ENCODE assay signal across 29 cellular contexts in genomic region chrX:1006156-1006730, GRCh38.
"Had no signal": no experiment of that assay in that cellular context is flagged by ENCODE, and none has a peak within 500 bp of the region (broad histone marks: within the 10 kb centered on the region; RNA-seq: fewer than 3 reads in every experiment).

No MANE protein-coding gene starts in this region.

- ATAC-seq: activated naive CD4-positive, alpha-beta T cell treated with anti-CD3 and anti-CD28 coated beads, Interleukin-2, amount 50 U/mL, for 72 hours; activated T-cell treated with anti-CD3 and anti-CD28 coated beads, Interleukin-2, amount 50 U/mL, for 72 hours had no signal

- DNase-seq: activated CD4-positive, alpha-beta memory T cell treated with anti-CD3 and anti-CD28 coated beads, Interleukin-2, amount 10 ng/mL, durations not matched to agents 7 days and 5 days; activated CD4-positive, alpha-beta T cell treated with anti-CD3 and anti-CD28 coated beads for 1 hour; activated CD4-positive, alpha-beta T cell treated with anti-CD3 and anti-CD28 coated beads for 4 hours; activated CD4-positive, alpha-beta T cell treated with anti-CD3 and anti-CD28 coated beads, Interleukin-2, amount 10 ng/mL, durations not matched to agents 7 days and 5 days; activated CD4-positive, alpha-beta T cell treated with anti-CD3 and anti-CD28 coated beads, Interleukin-2, amount 50 U/mL, for 4 hours; activated CD4-positive, CD25-positive, alpha-beta regulatory T cell; activated CD8-positive, alpha-beta memory T cell treated with anti-CD3 and anti-CD28 coated beads, Interleukin-2, amount 50 U/mL, for 48 hours; activated gamma-delta T cell; activated naive CD4-positive, alpha-beta T cell; activated naive CD4-positive, alpha-beta T cell treated with anti-CD3 and anti-CD28 coated beads, Interleukin-2, amount 10 ng/mL, durations not matched to agents 7 days and 5 days; activated naive CD8-positive, alpha-beta T cell treated with anti-CD3 and anti-CD28 coated beads, Interleukin-2, amount 10 ng/mL, durations not matched to agents 7 days and 5 days; activated T-cell treated with anti-CD3 and anti-CD28 coated beads for 4 hours; activated T-cell treated with anti-CD3 and anti-CD28 coated beads, Interleukin-2, amount 50 U/mL, for 24 hours; activated T-cell treated with anti-CD3 and anti-CD28 coated beads, Interleukin-2, amount 50 U/mL, for 72 hours; central memory CD4-positive, alpha-beta T cell; cerebellar nuclear complex; dorsolateral prefrontal cortex; effector memory CD4-positive, alpha-beta T cell; esophagus squamous epithelium; head of caudate nucleus; T-helper 2 cell had no signal

- H3K27ac Mint-ChIP-seq: activated CD4-positive, alpha-beta memory T cell treated with anti-CD3 and anti-CD28 coated beads, Interleukin-2, amount 10 ng/mL, durations not matched to agents 7 days and 5 days; activated CD4-positive, alpha-beta T cell treated with anti-CD3 and anti-CD28 coated beads, Interleukin-2, amount 10 ng/mL, durations not matched to agents 7 days and 5 days; activated naive CD4-positive, alpha-beta T cell treated with anti-CD3 and anti-CD28 coated beads, Interleukin-2, amount 10 ng/mL, durations not matched to agents 7 days and 5 days; activated naive CD4-positive, alpha-beta T cell treated with anti-CD3 and anti-CD28 coated beads, Interleukin-2, amount 50 U/mL, for 72 hours; activated naive CD8-positive, alpha-beta T cell treated with anti-CD3 and anti-CD28 coated beads, Interleukin-2, amount 10 ng/mL, durations not matched to agents 7 days and 5 days; activated T-cell treated with anti-CD3 and anti-CD28 coated beads, Interleukin-2, amount 50 U/mL, for 24 hours; activated T-cell treated with anti-CD3 and anti-CD28 coated beads, Interleukin-2, amount 50 U/mL, for 72 hours; brain; dendritic cell treated with granulocyte-macrophage colony-stimulating factor and Interleukin-4, amounts not matched to agents 40 ng/mL and 50 ng/mL, for 4 days had no signal

- H3K27me3 Mint-ChIP-seq: activated CD4-positive, alpha-beta memory T cell treated with anti-CD3 and anti-CD28 coated beads, Interleukin-2, amount 10 ng/mL, durations not matched to agents 7 days and 5 days; activated CD4-positive, alpha-beta T cell treated with anti-CD3 and anti-CD28 coated beads, Interleukin-2, amount 10 ng/mL, durations not matched to agents 7 days and 5 days; activated naive CD4-positive, alpha-beta T cell treated with anti-CD3 and anti-CD28 coated beads, Interleukin-2, amount 10 ng/mL, durations not matched to agents 7 days and 5 days; activated naive CD8-positive, alpha-beta T cell treated with anti-CD3 and anti-CD28 coated beads, Interleukin-2, amount 10 ng/mL, durations not matched to agents 7 days and 5 days; activated T-cell treated with anti-CD3 and anti-CD28 coated beads, Interleukin-2, amount 50 U/mL, for 24 hours; dendritic cell treated with granulocyte-macrophage colony-stimulating factor and Interleukin-4, amounts not matched to agents 40 ng/mL and 50 ng/mL, for 4 days had no signal

- H3K9me3 Mint-ChIP-seq: activated CD4-positive, alpha-beta T cell treated with anti-CD3 and anti-CD28 coated beads, Interleukin-2, amount 10 ng/mL, durations not matched to agents 7 days and 5 days; activated naive CD4-positive, alpha-beta T cell treated with anti-CD3 and anti-CD28 coated beads, Interleukin-2, amount 10 ng/mL, durations not matched to agents 7 days and 5 days; activated naive CD4-positive, alpha-beta T cell treated with anti-CD3 and anti-CD28 coated beads, Interleukin-2, amount 50 U/mL, for 72 hours; activated naive CD8-positive, alpha-beta T cell treated with anti-CD3 and anti-CD28 coated beads, Interleukin-2, amount 10 ng/mL, durations not matched to agents 7 days and 5 days; activated T-cell treated with anti-CD3 and anti-CD28 coated beads, Interleukin-2, amount 50 U/mL, for 24 hours; activated T-cell treated with anti-CD3 and anti-CD28 coated beads, Interleukin-2, amount 50 U/mL, for 72 hours; dendritic cell treated with granulocyte-macrophage colony-stimulating factor and Interleukin-4, amounts not matched to agents 40 ng/mL and 50 ng/mL, for 4 days had no signal

- H3K4me3 Mint-ChIP-seq: activated CD4-positive, alpha-beta memory T cell treated with anti-CD3 and anti-CD28 coated beads, Interleukin-2, amount 10 ng/mL, durations not matched to agents 7 days and 5 days; activated CD4-positive, alpha-beta T cell treated with anti-CD3 and anti-CD28 coated beads, Interleukin-2, amount 10 ng/mL, durations not matched to agents 7 days and 5 days; activated naive CD4-positive, alpha-beta T cell treated with anti-CD3 and anti-CD28 coated beads, Interleukin-2, amount 10 ng/mL, durations not matched to agents 7 days and 5 days; activated naive CD8-positive, alpha-beta T cell treated with anti-CD3 and anti-CD28 coated beads, Interleukin-2, amount 10 ng/mL, durations not matched to agents 7 days and 5 days; activated T-cell treated with anti-CD3 and anti-CD28 coated beads, Interleukin-2, amount 50 U/mL, for 24 hours; activated T-cell treated with anti-CD3 and anti-CD28 coated beads, Interleukin-2, amount 50 U/mL, for 72 hours; brain; dendritic cell treated with granulocyte-macrophage colony-stimulating factor and Interleukin-4, amounts not matched to agents 40 ng/mL and 50 ng/mL, for 4 days had no signal

- H3K36me3 Mint-ChIP-seq: activated naive CD4-positive, alpha-beta T cell treated with anti-CD3 and anti-CD28 coated beads, Interleukin-2, amount 10 ng/mL, durations not matched to agents 7 days and 5 days; activated naive CD4-positive, alpha-beta T cell treated with anti-CD3 and anti-CD28 coated beads, Interleukin-2, amount 50 U/mL, for 72 hours; activated naive CD8-positive, alpha-beta T cell treated with anti-CD3 and anti-CD28 coated beads, Interleukin-2, amount 10 ng/mL, durations not matched to agents 7 days and 5 days; brain had no signal

- H3K36me3 ChIP-seq: ascending aorta, breast epithelium, cardiac muscle cell, esophagus squamous epithelium had no signal

- H3K27me3 ChIP-seq: ascending aorta, breast epithelium, cardiac muscle cell, esophagus squamous epithelium had no signal

- H3K9me3 ChIP-seq: ascending aorta, breast epithelium, esophagus squamous epithelium had no signal

- H3K27ac ChIP-seq: ascending aorta, breast epithelium, cardiac muscle cell, coronary artery, dorsolateral prefrontal cortex, epithelial cell of prostate, esophagus squamous epithelium had no signal

- H3K4me1 ChIP-seq: ascending aorta, breast epithelium, esophagus squamous epithelium had no signal

- H3K4me3 ChIP-seq: ascending aorta, breast epithelium, cardiac muscle cell, coronary artery, dorsolateral prefrontal cortex, esophagus squamous epithelium had no signal

- H3K4me1 Mint-ChIP-seq: activated CD4-positive, alpha-beta memory T cell treated with anti-CD3 and anti-CD28 coated beads, Interleukin-2, amount 10 ng/mL, durations not matched to agents 7 days and 5 days; activated CD4-positive, alpha-beta T cell treated with anti-CD3 and anti-CD28 coated beads, Interleukin-2, amount 10 ng/mL, durations not matched to agents 7 days and 5 days; activated naive CD4-positive, alpha-beta T cell treated with anti-CD3 and anti-CD28 coated beads, Interleukin-2, amount 10 ng/mL, durations not matched to agents 7 days and 5 days; activated naive CD8-positive, alpha-beta T cell treated with anti-CD3 and anti-CD28 coated beads, Interleukin-2, amount 10 ng/mL, durations not matched to agents 7 days and 5 days; brain had no signal
